Comparison of ENCODE assay signal across 34 cellular contexts in genomic region chr1:7624791-7625355, GRCh38.
"Had no signal": no experiment of that assay in that cellular context is flagged by ENCODE, and none has a peak within 500 bp of the region (broad histone marks: within the 10 kb centered on the region; RNA-seq: fewer than 3 reads in every experiment).

No MANE protein-coding gene starts in this region.

- H3K4me3 Mint-ChIP-seq: activated CD4-positive, alpha-beta memory T cell treated with anti-CD3 and anti-CD28 coated beads, Interleukin-2, amount 10 ng/mL, durations not matched to agents 7 days and 5 days; activated CD8-positive, alpha-beta memory T cell treated with anti-CD3 and anti-CD28 coated beads, Interleukin-2, amount 10 ng/mL, durations not matched to agents 7 days and 5 days; activated naive CD8-positive, alpha-beta T cell treated with anti-CD3 and anti-CD28 coated beads for 36 hours; activated T-cell treated with anti-CD3 and anti-CD28 coated beads, Interleukin-2, amount 50 U/mL, for 72 hours; activated T-helper 17 cell treated with anti-CD3 and anti-CD28 coated beads, Interleukin-2, amount 50 U/mL, for 72 hours had no signal

- H3K9me3 Mint-ChIP-seq: activated CD4-positive, alpha-beta memory T cell treated with anti-CD3 and anti-CD28 coated beads, Interleukin-2, amount 10 ng/mL, durations not matched to agents 7 days and 5 days; activated naive CD8-positive, alpha-beta T cell treated with anti-CD3 and anti-CD28 coated beads for 36 hours; activated T-cell treated with anti-CD3 and anti-CD28 coated beads, Interleukin-2, amount 50 U/mL, for 72 hours; activated T-helper 17 cell treated with anti-CD3 and anti-CD28 coated beads, Interleukin-2, amount 50 U/mL, for 72 hours had no signal

- H3K27ac Mint-ChIP-seq: activated CD4-positive, alpha-beta memory T cell treated with anti-CD3 and anti-CD28 coated beads, Interleukin-2, amount 10 ng/mL, durations not matched to agents 7 days and 5 days; activated CD8-positive, alpha-beta memory T cell treated with anti-CD3 and anti-CD28 coated beads, Interleukin-2, amount 10 ng/mL, durations not matched to agents 7 days and 5 days; activated naive CD8-positive, alpha-beta T cell treated with anti-CD3 and anti-CD28 coated beads for 36 hours; activated T-cell treated with anti-CD3 and anti-CD28 coated beads, Interleukin-2, amount 50 U/mL, for 72 hours; activated T-helper 17 cell treated with anti-CD3 and anti-CD28 coated beads, Interleukin-2, amount 50 U/mL, for 72 hours had no signal

- H3K4me3 ChIP-seq: ascending aorta, Peyer's patch, SJCRH30, SK-N-MC had no signal

- H3K27ac ChIP-seq: ascending aorta, KMS-11, Peyer's patch, RWPE1, SJCRH30, SK-N-MC, WERI-Rb-1 had no signal

- H3K36me3 ChIP-seq: ascending aorta, Peyer's patch, SJCRH30, WERI-Rb-1 had no signal

- H3K36me3 Mint-ChIP-seq: activated CD8-positive, alpha-beta memory T cell treated with anti-CD3 and anti-CD28 coated beads, Interleukin-2, amount 10 ng/mL, durations not matched to agents 7 days and 5 days; activated naive CD8-positive, alpha-beta T cell treated with anti-CD3 and anti-CD28 coated beads for 36 hours had no signal

- DNase-seq: activated CD4-positive, alpha-beta memory T cell treated with anti-CD3 and anti-CD28 coated beads, Interleukin-2, amount 10 ng/mL, durations not matched to agents 7 days and 5 days; activated CD4-positive, alpha-beta T cell treated with anti-CD3 and anti-CD28 coated beads for 1 hour; activated CD4-positive, alpha-beta T cell treated with anti-CD3 and anti-CD28 coated beads for 48 hours; activated CD4-positive, CD25-positive, alpha-beta regulatory T cell; activated CD8-positive, alpha-beta memory T cell treated with anti-CD3 and anti-CD28 coated beads for 24 hours; activated CD8-positive, alpha-beta memory T cell treated with anti-CD3 and anti-CD28 coated beads, Interleukin-2, amount 10 ng/mL, durations not matched to agents 7 days and 5 days; activated effector memory CD4-positive, alpha-beta T cell treated with anti-CD3 and anti-CD28 coated beads, Interleukin-2, amount 50 U/mL, for 16 hours; activated naive CD4-positive, alpha-beta T cell; activated naive CD4-positive, alpha-beta T cell treated with anti-CD3 and anti-CD28 coated beads, Interleukin-2, amount 50 U/mL, for 16 hours; activated naive CD8-positive, alpha-beta T cell treated with anti-CD3 and anti-CD28 coated beads for 36 hours; activated T-cell treated with anti-CD3 and anti-CD28 coated beads, Interleukin-2, amount 50 U/mL, for 1 hour; activated T-cell treated with anti-CD3 and anti-CD28 coated beads, Interleukin-2, amount 50 U/mL, for 72 hours; amniotic stem cell; MM.1S; NCI-H1092 treated with DMSO at 0.1 percent for 48 hours; NCI-H1417; NCI-H146; NCI-H187; NCI-H2029 treated with DMSO at 0.1 percent for 48 hours; NCI-H226; NCI-H446 treated with DMSO at 0.1 percent for 48 hours; NCI-H524 treated with DMSO at 0.1 percent for 48 hours; NK-92 treated with Interleukin-12 subunit alpha and Interleukin-12 subunit beta, amount 100 ng/mL, for 24 hours; PC-3; Peyer's patch; SHP77; SJCRH30; T1000; WERI-Rb-1 had no signal

- H3K27me3 ChIP-seq: ascending aorta, Peyer's patch had no signal

- ATAC-seq: activated CD8-positive, alpha-beta memory T cell treated with anti-CD3 and anti-CD28 coated beads, Interleukin-2, amount 10 ng/mL, durations not matched to agents 7 days and 5 days; activated T-cell treated with anti-CD3 and anti-CD28 coated beads, Interleukin-2, amount 50 U/mL, for 72 hours; activated T-helper 17 cell treated with anti-CD3 and anti-CD28 coated beads, Interleukin-2, amount 50 U/mL, for 72 hours; PC-3 had no signal

- H3K4me1 ChIP-seq: ascending aorta, Peyer's patch, SJCRH30 had no signal

- H3K4me1 Mint-ChIP-seq: activated CD4-positive, alpha-beta memory T cell treated with anti-CD3 and anti-CD28 coated beads, Interleukin-2, amount 10 ng/mL, durations not matched to agents 7 days and 5 days; activated CD8-positive, alpha-beta memory T cell treated with anti-CD3 and anti-CD28 coated beads, Interleukin-2, amount 10 ng/mL, durations not matched to agents 7 days and 5 days; activated naive CD8-positive, alpha-beta T cell treated with anti-CD3 and anti-CD28 coated beads for 36 hours; activated T-helper 17 cell treated with anti-CD3 and anti-CD28 coated beads, Interleukin-2, amount 50 U/mL, for 72 hours had no signal

- H3K9me3 ChIP-seq: ascending aorta, Peyer's patch, SJCRH30 had no signal
